Comparison of ENCODE assay signal across 8 cellular contexts in genomic region chr4:42750091-42750490, GRCh38.
DNase-seq lines count a peak whose midpoint lies in the region; ATAC-seq, FAIRE-seq and TF ChIP-seq lines count a peak whose summit lies in the region.

No MANE protein-coding gene starts in this region.

- no peak for TF ChIP-seq CTCF in pancreas (IDR thresholded peaks at IDR 0.05)
- no peak for TF ChIP-seq CTCF in foreskin fibroblast (IDR thresholded peaks at IDR 0.05; ENCODE audit: low read depth, low read length)

- POLR2A ChIA-PET in activated naive CD8-positive, alpha-beta T cell treated with anti-CD3 and anti-CD28 coated beads, Interleukin-2, amount 10 ng/mL, durations not matched to agents 7 days and 5 days (lab: Charles Lee): no interaction called here

- peaks cover 7% of the 10 kb centered on the region for H3K9me3 Mint-ChIP-seq in activated naive CD8-positive, alpha-beta T cell treated with anti-CD3 and anti-CD28 coated beads, Interleukin-2, amount 10 ng/mL, durations not matched to agents 7 days and 5 days
- H3K9me3 Mint-ChIP-seq in activated naive CD8-positive, alpha-beta T cell treated with anti-CD3 and anti-CD28 coated beads for 36 hours: peaks cover 6% of the 10 kb centered on the region

- intact Hi-C loops in pancreas (cut with DNase I): no loop called here

- 33 to 65% methylated on average over 1 of the region's 1 CpG for WGBS in pancreas, 2 donors

- H3K27ac Mint-ChIP-seq in activated naive CD8-positive, alpha-beta T cell treated with anti-CD3 and anti-CD28 coated beads, Interleukin-2, amount 10 ng/mL, durations not matched to agents 7 days and 5 days: no peak overlapping the region
- H3K27ac Mint-ChIP-seq in activated naive CD8-positive, alpha-beta T cell treated with anti-CD3 and anti-CD28 coated beads for 36 hours: no peak overlapping the region

- H3K4me3 ChIP-seq in pancreas (no peak overlapping the region), foreskin fibroblast (ENCODE audit: low read depth in 1 of 2, low read length in 2 of 2) (no peak overlapping the region)

- H3K27ac ChIP-seq in pancreas: no peak overlapping the region

- peaks cover 4% of the 10 kb centered on the region for H3K36me3 Mint-ChIP-seq in activated naive CD8-positive, alpha-beta T cell treated with anti-CD3 and anti-CD28 coated beads, Interleukin-2, amount 10 ng/mL, durations not matched to agents 7 days and 5 days
- peaks cover 3% of the 10 kb centered on the region for H3K36me3 Mint-ChIP-seq in activated naive CD8-positive, alpha-beta T cell treated with anti-CD3 and anti-CD28 coated beads for 36 hours

- DNase-seq in activated naive CD8-positive, alpha-beta T cell treated with anti-CD3 and anti-CD28 coated beads, Interleukin-2, amount 10 ng/mL, durations not matched to agents 7 days and 5 days: no peak
- no peak for DNase-seq in activated naive CD8-positive, alpha-beta T cell treated with anti-CD3 and anti-CD28 coated beads for 36 hours
- DNase-seq in KBM-7 (peak; percentile 54), pancreas (no peak), foreskin fibroblast (no peak), MV-4-11 (lab: John Stamatoyannopoulos, UW) (no peak), middle frontal gyrus (ENCODE audit: extremely low spot score, low spot score) (no peak)
- DNase-seq in activated naive CD4-positive, alpha-beta T cell treated with anti-CD3 and anti-CD28 coated beads, Interleukin-2, amount 50 U/mL, for 16 hours: peak; percentile 18

- H3K36me3 ChIP-seq in pancreas: no peaks in the 10 kb centered on the region

- no peaks in the 10 kb centered on the region for H3K9me3 ChIP-seq in pancreas

- no peaks in the 10 kb centered on the region for H3K27me3 Mint-ChIP-seq in activated naive CD8-positive, alpha-beta T cell treated with anti-CD3 and anti-CD28 coated beads, Interleukin-2, amount 10 ng/mL, durations not matched to agents 7 days and 5 days
- H3K27me3 Mint-ChIP-seq in activated naive CD8-positive, alpha-beta T cell treated with anti-CD3 and anti-CD28 coated beads for 36 hours: no peaks in the 10 kb centered on the region

- no peaks in the 10 kb centered on the region for H3K27me3 ChIP-seq in pancreas

- no peak for FAIRE-seq in pancreas (lab: Jason Lieb, UNC)

- no peak overlapping the region for H3K4me3 Mint-ChIP-seq in activated naive CD8-positive, alpha-beta T cell treated with anti-CD3 and anti-CD28 coated beads, Interleukin-2, amount 10 ng/mL, durations not matched to agents 7 days and 5 days
- H3K4me3 Mint-ChIP-seq in activated naive CD8-positive, alpha-beta T cell treated with anti-CD3 and anti-CD28 coated beads for 36 hours: no peak overlapping the region

- in situ Hi-C loops in KBM-7 (cut with MboI; ENCODE audit: low pct_unique_long_range_greater_than_20kb, low sequenced_read_pairs): no loop called here

- peak; percentile 54 for ATAC-seq in activated naive CD8-positive, alpha-beta T cell treated with anti-CD3 and anti-CD28 coated beads, Interleukin-2, amount 10 ng/mL, durations not matched to agents 7 days and 5 days (ENCODE audit: low read depth)
- peak in 3 of 4 donors; percentile 47 to 52 (median 52) for ATAC-seq in pancreas

- no peaks in the 10 kb centered on the region for H3K4me1 ChIP-seq in pancreas

- peaks cover 6% of the 10 kb centered on the region for H3K4me1 Mint-ChIP-seq in activated naive CD8-positive, alpha-beta T cell treated with anti-CD3 and anti-CD28 coated beads, Interleukin-2, amount 10 ng/mL, durations not matched to agents 7 days and 5 days
- H3K4me1 Mint-ChIP-seq in activated naive CD8-positive, alpha-beta T cell treated with anti-CD3 and anti-CD28 coated beads for 36 hours: peaks cover 7% of the 10 kb centered on the region

Comparison
In these comparisons a context has a peak if more than half of its experiments do, and no peak if none do; other contexts are left out.
1. DNase-seq: peak in KBM-7 (single experiment) and activated naive CD4-positive, alpha-beta T cell treated with anti-CD3 and anti-CD28 coated beads, Interleukin-2, amount 50 U/mL, for 16 hours (single experiment); none in activated naive CD8-positive, alpha-beta T cell treated with anti-CD3 and anti-CD28 coated beads, Interleukin-2, amount 10 ng/mL, durations not matched to agents 7 days and 5 days (single experiment), activated naive CD8-positive, alpha-beta T cell treated with anti-CD3 and anti-CD28 coated beads for 36 hours (single experiment), pancreas (0 of 6), foreskin fibroblast (0 of 2), MV-4-11 (single experiment) and middle frontal gyrus (single experiment).